ENCODE assay signal across 22 cellular contexts in genomic region chr20:30168800-30169138, GRCh38.
"Had no signal": no experiment of that assay in that cellular context is flagged by ENCODE, and none has a peak within 500 bp of the region (broad histone marks: within the 10 kb centered on the region; RNA-seq: fewer than 3 reads in every experiment).

No MANE protein-coding gene starts in this region.

- H3K9me3 ChIP-seq: colonic mucosa, esophagus muscularis mucosa, gastroesophageal sphincter, heart left ventricle, prostate gland, right atrium auricular region, sigmoid colon, thoracic aorta, tibial nerve had no signal

- H3K4me3 Mint-ChIP-seq: dendritic cell treated with granulocyte-macrophage colony-stimulating factor and Interleukin-4, amounts not matched to agents 40 ng/mL and 50 ng/mL, for 4 days; endodermal cell; natural killer cell treated with Interleukin-12 subunit alpha and Interleukin-12 subunit beta and Interleukin-15 and Interleukin-18, amount 100 ng/mL, for 72 hours; neural crest cell had no signal

- H3K36me3 ChIP-seq: colonic mucosa, esophagus muscularis mucosa, gastroesophageal sphincter, heart left ventricle, prostate gland, right atrium auricular region, sigmoid colon, thoracic aorta, tibial nerve, upper lobe of left lung had no signal

- H3K27ac Mint-ChIP-seq: dendritic cell treated with granulocyte-macrophage colony-stimulating factor and Interleukin-4, amounts not matched to agents 40 ng/mL and 50 ng/mL, for 4 days; endodermal cell; memory B cell; natural killer cell treated with Interleukin-12 subunit alpha and Interleukin-12 subunit beta and Interleukin-15 and Interleukin-18, amount 100 ng/mL, for 72 hours; stimulated activated memory B cell treated with anti-CD40 and anti-IgM and Interleukin-4, amounts not matched to agents 10 μg/mL and 1 μg/mL and 100 μg/mL, for 72 hours had no signal

- H3K4me1 Mint-ChIP-seq: endodermal cell; memory B cell; neural crest cell; stimulated activated memory B cell treated with anti-CD40 and anti-IgM and Interleukin-4, amounts not matched to agents 10 μg/mL and 1 μg/mL and 100 μg/mL, for 72 hours had no signal

- H3K27me3 ChIP-seq: colonic mucosa, esophagus muscularis mucosa, foreskin keratinocyte, gastroesophageal sphincter, heart left ventricle, hepatocyte, right atrium auricular region, sigmoid colon, tibial nerve, upper lobe of left lung had no signal

- ATAC-seq: foreskin keratinocyte; gastroesophageal sphincter; heart left ventricle; left lobe of liver; natural killer cell treated with Interleukin-12 subunit alpha and Interleukin-12 subunit beta and Interleukin-15 and Interleukin-18, amount 100 ng/mL, for 72 hours; stimulated activated memory B cell treated with anti-CD40 and anti-IgM and Interleukin-4, amounts not matched to agents 10 μg/mL and 1 μg/mL and 100 μg/mL, for 72 hours; stimulated activated naive CD8-positive, alpha-beta T cell treated with anti-CD3 and anti-CD28 coated beads, Interleukin-15, Interleukin-2, amounts not matched to agents 100 U/mL and 50 U/mL, for 24 hours had no signal

- H3K36me3 Mint-ChIP-seq: memory B cell; natural killer cell treated with Interleukin-12 subunit alpha and Interleukin-12 subunit beta and Interleukin-15 and Interleukin-18, amount 100 ng/mL, for 72 hours; stimulated activated memory B cell treated with anti-CD40 and anti-IgM and Interleukin-4, amounts not matched to agents 10 μg/mL and 1 μg/mL and 100 μg/mL, for 72 hours had no signal

- H3K4me3 ChIP-seq: colonic mucosa, hepatocyte, lung, prostate gland, right atrium auricular region, thoracic aorta, upper lobe of left lung had no signal

- H3K27me3 Mint-ChIP-seq: dendritic cell treated with granulocyte-macrophage colony-stimulating factor and Interleukin-4, amounts not matched to agents 40 ng/mL and 50 ng/mL, for 4 days; memory B cell; natural killer cell treated with Interleukin-12 subunit alpha and Interleukin-12 subunit beta and Interleukin-15 and Interleukin-18, amount 100 ng/mL, for 72 hours; stimulated activated memory B cell treated with anti-CD40 and anti-IgM and Interleukin-4, amounts not matched to agents 10 μg/mL and 1 μg/mL and 100 μg/mL, for 72 hours had no signal

- DNase-seq: endodermal cell, foreskin keratinocyte had no signal

- H3K27ac ChIP-seq: colonic mucosa, esophagus muscularis mucosa, foreskin keratinocyte, gastroesophageal sphincter, heart left ventricle, hepatocyte, parathyroid adenoma, prostate gland, right atrium auricular region, sigmoid colon, thoracic aorta, tibial nerve, upper lobe of left lung had no signal

- H3K4me1 ChIP-seq: colonic mucosa, esophagus muscularis mucosa, foreskin keratinocyte, gastroesophageal sphincter, heart left ventricle, parathyroid adenoma, prostate gland, right atrium auricular region, sigmoid colon, tibial nerve, upper lobe of left lung had no signal
